In the genomic region with DNA sequence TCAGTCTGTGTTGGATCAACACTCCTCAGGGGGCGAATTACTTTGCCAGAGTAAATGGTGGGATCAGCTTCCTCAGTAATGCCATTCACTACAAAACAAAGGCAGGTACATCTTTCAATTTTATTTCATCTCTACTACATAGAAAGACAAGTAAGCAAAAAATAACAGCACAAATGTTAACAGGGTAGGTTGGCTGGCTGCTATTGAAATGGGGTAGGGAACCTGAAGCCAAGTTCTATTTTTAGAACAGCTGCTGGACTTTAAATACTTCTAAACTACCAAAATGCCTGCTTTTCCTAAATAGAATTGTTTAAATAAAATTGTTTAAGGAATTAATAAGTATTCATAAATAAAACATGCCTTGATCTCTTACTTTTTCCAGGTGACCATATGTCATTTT, we compare ENCODE assay signal across 23 cellular contexts. TPM values are rescaled to one million over a fixed set of nuclear protein-coding genes. Genes with fewer than 3 reads are reported as not detected.
DNase-seq lines count a peak whose midpoint lies in the region; ATAC-seq and TF ChIP-seq lines count a peak whose summit lies in the region.
"Had no signal": no experiment of that assay in that cellular context is flagged by ENCODE, and none has a peak within 500 bp of the region (broad histone marks: within the 10 kb centered on the region; RNA-seq: fewer than 3 reads in every experiment).

No MANE protein-coding gene starts in this region.

- in situ Hi-C loops in GM23248 (cut with MboI) = no loop called here

- H2AK5ac ChIP-seq in mesenchymal stem cell (ENCODE audit: low read length, severe bottlenecking) = no peak overlapping the region

- peaks cover 11% of the 10 kb centered on the region for H3K4me1 Mint-ChIP-seq in activated CD8-positive, alpha-beta T cell treated with anti-CD3 and anti-CD28 coated beads for 36 hours (ENCODE audit: low read depth)
- H3K4me1 Mint-ChIP-seq in activated CD8-positive, alpha-beta T cell treated with anti-CD3 and anti-CD28 coated beads, Interleukin-2, amount 10 ng/mL, durations not matched to agents 7 days and 5 days (ENCODE audit: low read depth) = peaks cover 4% of the 10 kb centered on the region
- H3K4me1 Mint-ChIP-seq: B cell had no signal

- H3K14ac ChIP-seq in mesenchymal stem cell (ENCODE audit: low read length in 2 of 2) = no peak overlapping the region

- no peak overlapping the region for H3K23ac ChIP-seq in mesenchymal stem cell (ENCODE audit: low read length in 2 of 2)

- H3K18ac ChIP-seq in mesenchymal stem cell (ENCODE audit: low read depth in 1 of 2, low read length in 2 of 2) = no peak overlapping the region

- H4K8ac ChIP-seq in mesenchymal stem cell (ENCODE audit: low read length) = no peak overlapping the region

- H3K4me2 ChIP-seq in GM23248 (ENCODE audit: unreplicated experiment) = no peak overlapping the region
- no peak overlapping the region for H3K4me2 ChIP-seq in mesenchymal stem cell (ENCODE audit: low read length, poor library complexity, severe bottlenecking)
- H3K4me2 ChIP-seq: A549 had no signal

- WGBS in GM23248 (ENCODE audit: low coverage in 1 of 2, low lambda C conversion rate in 2 of 2, missing lambda C conversion rate in 2 of 2), 2 experiments = 94 to 100% methylated on average over 1 of the region's 1 CpG
- 100% methylated on average over 1 of the region's 1 CpG for WGBS in mesenchymal stem cell
- 90 to 95% methylated on average over 1 of the region's 1 CpG for WGBS in testis, 2 donors

- H3K36me3 ChIP-seq in GM23248 (ENCODE audit: low read depth) (peaks cover 88% of the 10 kb centered on the region), mesenchymal stem cell (ENCODE audit: control insufficient read depth in 1 of 2, insufficient read depth in 2 of 2, low read depth in 1 of 2, low read length in 2 of 2) (peaks cover 22 to 100% of the 10 kb centered on the region in 2 experiments), testis (ENCODE audit: low read depth, missing control alignments) (no peaks in the 10 kb centered on the region)

- no peaks in the 10 kb centered on the region for H4K20me1 ChIP-seq in GM23248 (ENCODE audit: insufficient read depth)

- peaks cover 12% of the 10 kb centered on the region for H3K79me1 ChIP-seq in mesenchymal stem cell (replicated peaks; ENCODE audit: low read length, poor library complexity, severe bottlenecking)

- no peak overlapping the region for H2BK15ac ChIP-seq in mesenchymal stem cell (ENCODE audit: low read depth, poor library complexity, severe bottlenecking)

- no peak overlapping the region for H2BK12ac ChIP-seq in mesenchymal stem cell (ENCODE audit: low read length in 2 of 2)

- H2AFZ ChIP-seq in GM23248 (no peak overlapping the region), mesenchymal stem cell (ENCODE audit: low read depth, low read length) (no peak overlapping the region)

- no peaks in the 10 kb centered on the region for H3K27me3 Mint-ChIP-seq in activated CD8-positive, alpha-beta T cell treated with anti-CD3 and anti-CD28 coated beads for 36 hours
- no peaks in the 10 kb centered on the region for H3K27me3 Mint-ChIP-seq in activated CD8-positive, alpha-beta T cell treated with anti-CD3 and anti-CD28 coated beads, Interleukin-2, amount 10 ng/mL, durations not matched to agents 7 days and 5 days (ENCODE audit: low read depth)
- H3K27me3 Mint-ChIP-seq: B cell had no signal

- H3K27ac ChIP-seq in GM23248 (peak overlapping the region; percentile 7; the same call in 1 of the 2 replicates), mesenchymal stem cell (ENCODE audit: low read length, poor library complexity, severe bottlenecking) (no peak overlapping the region), testis (no peak overlapping the region)
- H3K27ac ChIP-seq: A549, lower lobe of right lung, SJCRH30, spleen had no signal

- no peaks in the 10 kb centered on the region for H3K9me3 ChIP-seq in GM23248 (ENCODE audit: low read depth)
- no peaks in the 10 kb centered on the region for H3K9me3 ChIP-seq in mesenchymal stem cell (ENCODE audit: control insufficient read depth, low read length)
- no peaks in the 10 kb centered on the region for H3K9me3 ChIP-seq in testis
- H3K9me3 ChIP-seq: A549, lower lobe of right lung, SJCRH30, spleen had no signal

- H3K9me3 Mint-ChIP-seq in activated CD8-positive, alpha-beta T cell treated with anti-CD3 and anti-CD28 coated beads for 36 hours = no peaks in the 10 kb centered on the region
- H3K9me3 Mint-ChIP-seq in activated CD8-positive, alpha-beta T cell treated with anti-CD3 and anti-CD28 coated beads, Interleukin-2, amount 10 ng/mL, durations not matched to agents 7 days and 5 days (ENCODE audit: insufficient read depth) = no peaks in the 10 kb centered on the region

- H3K27me3 ChIP-seq in GM23248 (replicated peaks; ENCODE audit: insufficient read depth) (no peaks in the 10 kb centered on the region), mesenchymal stem cell (ENCODE audit: control insufficient read depth in 1 of 2, insufficient read depth in 1 of 2, low read length in 2 of 2) (no peaks in the 10 kb centered on the region), testis (no peaks in the 10 kb centered on the region)
- H3K27me3 ChIP-seq: SJCRH30, spleen had no signal

- H2BK120ac ChIP-seq in mesenchymal stem cell (ENCODE audit: low read depth, low read length) = no peak overlapping the region

- H4K91ac ChIP-seq in mesenchymal stem cell (ENCODE audit: low read length) = no peak overlapping the region

- H3K4me3 ChIP-seq in GM23248 = no peak overlapping the region
- H3K4me3 ChIP-seq in mesenchymal stem cell (ENCODE audit: insufficient read depth in 1 of 2, low read depth in 1 of 2, low read length in 2 of 2) = no peak overlapping the region
- H3K4me3 ChIP-seq in testis = no peak overlapping the region
- H3K4me3 ChIP-seq: A549, lower lobe of right lung, SJCRH30, spleen had no signal

- no peak for DNase-seq in activated CD8-positive, alpha-beta T cell treated with anti-CD3 and anti-CD28 coated beads for 36 hours
- no peak for DNase-seq in activated CD8-positive, alpha-beta T cell treated with anti-CD3 and anti-CD28 coated beads, Interleukin-2, amount 10 ng/mL, durations not matched to agents 7 days and 5 days
- DNase-seq in GM23248 (no peak), astrocyte of the hippocampus (ENCODE audit: low read depth, low spot score) (peak; percentile 5), mesenchymal stem cell (no peak), left lobe of liver (ENCODE audit: low spot score) (no peak), testis (no peak)
- DNase-seq: DMS79; foreskin fibroblast; KG1; lower lobe of right lung; NCI-H1436; NCI-H510A; SJCRH30; spleen; stimulated activated CD4-positive, alpha-beta T cell treated with anti-CD3 and anti-CD28 coated beads, Interleukin-4, amount 100 ng/mL, for 24 hours; trophoblast cell had no signal

- H3F3A ChIP-seq in GM23248 (ENCODE audit: insufficient read depth) = peaks cover 71% of the 10 kb centered on the region

- no peak overlapping the region for H3K4me3 Mint-ChIP-seq in activated CD8-positive, alpha-beta T cell treated with anti-CD3 and anti-CD28 coated beads for 36 hours
- no peak overlapping the region for H3K4me3 Mint-ChIP-seq in activated CD8-positive, alpha-beta T cell treated with anti-CD3 and anti-CD28 coated beads, Interleukin-2, amount 10 ng/mL, durations not matched to agents 7 days and 5 days
- H3K4me3 Mint-ChIP-seq: B cell had no signal

- CTCF ChIA-PET in activated CD8-positive, alpha-beta T cell treated with anti-CD3 and anti-CD28 coated beads for 36 hours (lab: Charles Lee) = no interaction called here
- CTCF ChIA-PET in activated CD8-positive, alpha-beta T cell treated with anti-CD3 and anti-CD28 coated beads, Interleukin-2, amount 10 ng/mL, durations not matched to agents 7 days and 5 days (lab: Charles Lee) = no interaction called here

- H3K9me2 ChIP-seq in GM23248 (ENCODE audit: insufficient read depth) = no peaks in the 10 kb centered on the region

- intact Hi-C loops in activated CD8-positive, alpha-beta T cell treated with anti-CD3 and anti-CD28 coated beads for 36 hours (cut with micrococcal nuclease) = no loop called here
- intact Hi-C loops in testis (cut with DNase I; ENCODE audit: low total_unique reads) = no loop called here

- H3K4me1 ChIP-seq in GM23248 (ENCODE audit: insufficient read depth) = no peaks in the 10 kb centered on the region
- peaks cover 3% of the 10 kb centered on the region for H3K4me1 ChIP-seq in mesenchymal stem cell (ENCODE audit: control insufficient read depth, insufficient read depth, low read depth, low read length)
- no peaks in the 10 kb centered on the region for H3K4me1 ChIP-seq in testis
- H3K4me1 ChIP-seq: A549, lower lobe of right lung, SJCRH30, spleen had no signal

- no peak for TF ChIP-seq CTCF in activated CD8-positive, alpha-beta T cell treated with anti-CD3 and anti-CD28 coated beads for 36 hours (IDR thresholded peaks at IDR 0.05)
- no peak for TF ChIP-seq CTCF in testis (IDR thresholded peaks at IDR 0.05)

- H3K79me2 ChIP-seq in GM23248 (ENCODE audit: insufficient read depth) = peaks cover 77% of the 10 kb centered on the region

- H3K27ac Mint-ChIP-seq in activated CD8-positive, alpha-beta T cell treated with anti-CD3 and anti-CD28 coated beads for 36 hours = peak overlapping the region; percentile 79
- no peak overlapping the region for H3K27ac Mint-ChIP-seq in activated CD8-positive, alpha-beta T cell treated with anti-CD3 and anti-CD28 coated beads, Interleukin-2, amount 10 ng/mL, durations not matched to agents 7 days and 5 days
- H3K27ac Mint-ChIP-seq: B cell had no signal

- H3K36me3 Mint-ChIP-seq in activated CD8-positive, alpha-beta T cell treated with anti-CD3 and anti-CD28 coated beads for 36 hours (ENCODE audit: low read depth) = peaks cover 64% of the 10 kb centered on the region
- peaks cover 73% of the 10 kb centered on the region for H3K36me3 Mint-ChIP-seq in activated CD8-positive, alpha-beta T cell treated with anti-CD3 and anti-CD28 coated beads, Interleukin-2, amount 10 ng/mL, durations not matched to agents 7 days and 5 days (ENCODE audit: low read depth)

- no peak for TF ChIP-seq POLR2A in testis (IDR thresholded peaks at IDR 0.05)

- H3K9ac ChIP-seq in GM23248 (no peak overlapping the region), mesenchymal stem cell (ENCODE audit: low read length) (peak overlapping the region; percentile 3)

- H3K4ac ChIP-seq in mesenchymal stem cell (ENCODE audit: low read depth in 1 of 2, low read length in 2 of 2) = no peak overlapping the region

- no peak overlapping the region for H2BK5ac ChIP-seq in mesenchymal stem cell (ENCODE audit: low read depth, low read length, poor library complexity, severe bottlenecking)

- POLR2A ChIA-PET in activated CD8-positive, alpha-beta T cell treated with anti-CD3 and anti-CD28 coated beads for 36 hours (lab: Charles Lee) = no interaction called here
- POLR2A ChIA-PET in activated CD8-positive, alpha-beta T cell treated with anti-CD3 and anti-CD28 coated beads, Interleukin-2, amount 10 ng/mL, durations not matched to agents 7 days and 5 days (lab: Charles Lee) = no interaction called here

- ATAC-seq in activated CD8-positive, alpha-beta T cell treated with anti-CD3 and anti-CD28 coated beads for 36 hours = no peak
- ATAC-seq in activated CD8-positive, alpha-beta T cell treated with anti-CD3 and anti-CD28 coated beads, Interleukin-2, amount 10 ng/mL, durations not matched to agents 7 days and 5 days = no peak
- ATAC-seq in HG03565 (IDR thresholded peaks at IDR 0.05; ENCODE audit: unreplicated experiment) (no peak), left lobe of liver (no peak)
- ATAC-seq: A549, lower lobe of right lung had no signal

RNA-seq across cellular contexts. Expression of a gene that starts 7.3 kb away (rescaled TPM):
- 10 to 100 TPM; 49.1 to 49.9 TPM for total RNA-seq in activated CD8-positive, alpha-beta T cell treated with anti-CD3 and anti-CD28 coated beads for 36 hours
- 10 to 100 TPM; 50.3 to 51.7 TPM for total RNA-seq in activated CD8-positive, alpha-beta T cell treated with anti-CD3 and anti-CD28 coated beads, Interleukin-2, amount 10 ng/mL, durations not matched to agents 7 days and 5 days
- total RNA-seq in GM23248 (2014; rRNA removed; shearing (Covaris generic)) = 65.0 and 70.7 TPM in 2 replicates
- 36.8 and 38.7 TPM in 2 replicates for polyA plus RNA-seq in GM23248 (2016; fragmentation: Nextera tagmentation; extraction: Ambion mirVana)
- polyA plus RNA-seq in mesenchymal stem cell (2013, experiment 1 of 2) = 55.7 TPM
- polyA plus RNA-seq in mesenchymal stem cell (2013, experiment 2 of 2) = 59.7 TPM
- total RNA-seq in left lobe of liver = 8.3 TPM
- 10 to 100 TPM; 22.8 to 24.6 TPM for total RNA-seq in testis
- polyA plus RNA-seq in testis (ENCODE audit: insufficient read depth, low read depth, low replicate concordance) = 17.4 TPM

RNA-seq across cellular contexts. Expression of a gene that starts 28.6 kb away (rescaled TPM):
- total RNA-seq in activated CD8-positive, alpha-beta T cell treated with anti-CD3 and anti-CD28 coated beads for 36 hours = not detected
- total RNA-seq in activated CD8-positive, alpha-beta T cell treated with anti-CD3 and anti-CD28 coated beads, Interleukin-2, amount 10 ng/mL, durations not matched to agents 7 days and 5 days = not detected
- total RNA-seq in GM23248 (2014; rRNA removed; shearing (Covaris generic)) = not detected in 2 replicates
- not detected in 2 replicates for polyA plus RNA-seq in GM23248 (2016; fragmentation: Nextera tagmentation; extraction: Ambion mirVana)
- not detected for polyA plus RNA-seq in mesenchymal stem cell (2013, experiment 1 of 2)
- polyA plus RNA-seq in mesenchymal stem cell (2013, experiment 2 of 2) = not detected
- total RNA-seq in left lobe of liver = not detected
- total RNA-seq in testis = under 1 TPM in 1 of 2 donors, not detected in 1; 0.12 TPM
- polyA plus RNA-seq in testis (ENCODE audit: insufficient read depth, low read depth, low replicate concordance) = 1.5 TPM
- total RNA-seq: B cell; epithelial cell of proximal tubule; HT-29; SJCRH30; T-helper 1 cell treated with Interleukin-12 subunit alpha and Interleukin-12 subunit beta and Interleukin-4 antibody, amounts not matched to agents 30 ng/mL and 1 ng/mL, for 36 hours had no signal
- polyA plus RNA-seq: A549 had no signal

RNA-seq across cellular contexts. Expression of a gene that starts 33.9 kb away (rescaled TPM):
- total RNA-seq in activated CD8-positive, alpha-beta T cell treated with anti-CD3 and anti-CD28 coated beads for 36 hours = 100 to 1,000 TPM; 496 to 514 TPM
- 100 to 1,000 TPM; 359 to 362 TPM for total RNA-seq in activated CD8-positive, alpha-beta T cell treated with anti-CD3 and anti-CD28 coated beads, Interleukin-2, amount 10 ng/mL, durations not matched to agents 7 days and 5 days
- total RNA-seq in GM23248 (2014; rRNA removed; shearing (Covaris generic)) = 621 and 808 TPM in 2 replicates
- polyA plus RNA-seq in GM23248 (2016; fragmentation: Nextera tagmentation; extraction: Ambion mirVana) (274 and 297 TPM in 2 replicates), testis (ENCODE audit: insufficient read depth, low read depth, low replicate concordance) (488 TPM)
- 385 TPM for polyA plus RNA-seq in mesenchymal stem cell (2013, experiment 1 of 2)
- 375 TPM for polyA plus RNA-seq in mesenchymal stem cell (2013, experiment 2 of 2)
- total RNA-seq in left lobe of liver (218 TPM), testis (100 to 1,000 TPM; 354 to 495 TPM)

RNA-seq across cellular contexts. Expression of a gene that starts 54.1 kb away (rescaled TPM):
- 1 to 10 TPM in 1 of 2 experiments, under 1 TPM in 1; 0.99 to 1.5 TPM for total RNA-seq in activated CD8-positive, alpha-beta T cell treated with anti-CD3 and anti-CD28 coated beads for 36 hours
- total RNA-seq in activated CD8-positive, alpha-beta T cell treated with anti-CD3 and anti-CD28 coated beads, Interleukin-2, amount 10 ng/mL, durations not matched to agents 7 days and 5 days = under 1 TPM; 0.34 to 0.40 TPM
- 5.9 and 6.8 TPM in 2 replicates for total RNA-seq in GM23248 (2014; rRNA removed; shearing (Covaris generic))
- polyA plus RNA-seq in GM23248 (2016; fragmentation: Nextera tagmentation; extraction: Ambion mirVana) (2.8 and 3.3 TPM in 2 replicates), testis (ENCODE audit: insufficient read depth, low read depth, low replicate concordance) (10.5 TPM)
- 0.36 TPM for polyA plus RNA-seq in mesenchymal stem cell (2013, experiment 1 of 2)
- polyA plus RNA-seq in mesenchymal stem cell (2013, experiment 2 of 2) = 0.29 TPM
- total RNA-seq in left lobe of liver (4.7 TPM), testis (10 to 100 TPM; 15.0 to 18.8 TPM)
- total RNA-seq: HT-29 had no signal

RNA-seq across cellular contexts. Expression of a gene that starts 56.6 kb away (rescaled TPM):
- total RNA-seq in activated CD8-positive, alpha-beta T cell treated with anti-CD3 and anti-CD28 coated beads for 36 hours = 10 to 100 TPM; 68.1 to 68.7 TPM
- total RNA-seq in activated CD8-positive, alpha-beta T cell treated with anti-CD3 and anti-CD28 coated beads, Interleukin-2, amount 10 ng/mL, durations not matched to agents 7 days and 5 days = 10 to 100 TPM; 66.5 to 68.8 TPM
- 70.3 and 106 TPM in 2 replicates for total RNA-seq in GM23248 (2014; rRNA removed; shearing (Covaris generic))
- 50.9 and 53.0 TPM in 2 replicates for polyA plus RNA-seq in GM23248 (2016; fragmentation: Nextera tagmentation; extraction: Ambion mirVana)
- polyA plus RNA-seq in mesenchymal stem cell (2013, experiment 1 of 2) = 27.1 TPM
- 26.6 TPM for polyA plus RNA-seq in mesenchymal stem cell (2013, experiment 2 of 2)
- 24.3 TPM for total RNA-seq in left lobe of liver
- total RNA-seq in testis = 10 to 100 TPM; 27.3 to 47.3 TPM
- polyA plus RNA-seq in testis (ENCODE audit: insufficient read depth, low read depth, low replicate concordance) = 27.3 TPM
